ENCODE assay signal across 12 cellular contexts in genomic region chr17:38608648-38609047, GRCh38.
DNase-seq lines count a peak whose midpoint lies in the region; ATAC-seq lines count a peak whose summit lies in the region.
"Had no signal": no experiment of that assay in that cellular context is flagged by ENCODE, and none has a peak within 500 bp of the region (broad histone marks: within the 10 kb centered on the region; RNA-seq: fewer than 3 reads in every experiment).

No MANE protein-coding gene starts in this region.

- peaks cover 28% of the 10 kb centered on the region for H3K27me3 ChIP-seq in iPS-18a (ENCODE audit: control insufficient read depth, insufficient read depth, low read length)

- H3K9me3 ChIP-seq in iPS-18a (ENCODE audit: control insufficient read depth, low read depth, low read length), result no peaks in the 10 kb centered on the region

- peaks cover 36% of the 10 kb centered on the region for H3K4me1 ChIP-seq in iPS-18a (ENCODE audit: control insufficient read depth, low read depth, low read length)

- no peaks in the 10 kb centered on the region for H3K36me3 ChIP-seq in iPS-18a (ENCODE audit: control insufficient read depth, low read depth, low read length)

- H3K27ac ChIP-seq in iPS-18a (ENCODE audit: low read length), result peak overlapping the region; percentile 84

- peak overlapping the region; percentile 33 for H3K4me3 ChIP-seq in iPS-18a (ENCODE audit: low read length)
- H3K4me3 ChIP-seq: dorsolateral prefrontal cortex had no signal

- DNase-seq in NCI-H748 (lab: John Stamatoyannopoulos, UW; ENCODE audit: unreplicated experiment) (peak; percentile 59), NCI-H748 treated with DMSO at 0.1 percent for 48 hours (lab: John Stamatoyannopoulos, UW) (no peak), NCI-H774 (lab: John Stamatoyannopoulos, UW) (peak; percentile 75), NCI-H82 treated with DMSO at 0.1 percent for 48 hours (lab: John Stamatoyannopoulos, UW; ENCODE audit: unreplicated experiment) (no peak), D341Med (ENCODE audit: low spot score) (no peak)
- DNase-seq in stimulated activated naive CD4-positive, alpha-beta T cell (lab: John Stamatoyannopoulos, UW), result no peak
- DNase-seq: aorta; immature natural killer cell; stimulated activated CD8-positive, alpha-beta memory T cell treated with anti-CD3 and anti-CD28 coated beads, Interleukin-4, amount 100 ng/mL, for 48 hours had no signal

- no peak for ATAC-seq in HG03175 (IDR thresholded peaks at IDR 0.05; ENCODE audit: unreplicated experiment)

- H3K9ac ChIP-seq in iPS-18a (ENCODE audit: low read length), result peak overlapping the region; percentile 41

Comparison
In these comparisons a context has a peak if more than half of its experiments do, and no peak if none do; other contexts are left out.
1. DNase-seq: peak in NCI-H748 (single experiment) and NCI-H774 (single experiment); none in NCI-H748 treated with DMSO at 0.1 percent for 48 hours (single experiment), NCI-H82 treated with DMSO at 0.1 percent for 48 hours (single experiment), D341Med (single experiment) and stimulated activated naive CD4-positive, alpha-beta T cell (0 of 6).